ENCODE assay signal across 9 cellular contexts in the genomic region with DNA sequence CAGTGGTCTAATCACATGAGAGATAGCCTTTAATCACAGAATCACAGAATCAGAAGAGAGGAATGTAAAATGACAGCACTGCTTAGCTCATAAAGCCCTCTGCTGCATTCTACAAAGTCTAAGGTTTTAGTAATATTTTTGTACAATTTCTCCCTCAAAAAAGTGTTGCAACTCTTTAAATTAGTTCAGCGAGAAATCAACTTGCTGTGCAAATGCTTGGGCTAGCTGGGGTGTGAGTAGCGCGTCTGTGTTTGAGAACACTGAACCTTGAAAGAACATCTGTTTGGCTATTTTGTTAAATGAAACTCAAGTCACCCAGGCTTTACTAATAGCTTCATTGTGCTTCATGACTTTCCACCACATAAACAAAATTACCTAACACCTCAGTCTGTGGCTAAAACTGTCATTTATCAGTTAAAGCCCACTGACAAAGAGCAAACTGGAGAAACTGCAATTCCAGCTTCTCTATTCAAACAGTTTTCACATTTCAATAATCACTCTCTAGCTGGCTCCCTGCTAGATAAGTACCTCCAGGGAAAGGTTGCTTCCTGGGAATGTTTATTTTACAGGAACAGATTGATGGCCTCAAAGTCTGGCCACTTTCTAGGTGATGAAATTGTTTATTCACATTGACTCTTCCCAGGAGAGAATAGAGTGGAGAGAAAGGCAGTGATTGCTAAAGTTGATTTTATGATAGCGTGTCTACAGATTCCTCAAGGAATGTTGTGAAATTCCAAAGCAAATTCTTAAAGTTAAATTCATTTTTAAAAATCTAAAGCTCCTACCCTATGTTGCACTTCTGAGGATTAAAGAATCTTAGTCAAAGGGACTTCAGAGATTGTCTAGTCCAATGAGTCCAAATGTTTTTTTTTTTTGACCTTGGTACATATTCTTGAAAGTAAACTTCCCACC. TPM values are rescaled to one million over a fixed set of nuclear protein-coding genes. Genes with fewer than 3 reads are reported as not detected.
DNase-seq lines count a peak whose midpoint lies in the region; ATAC-seq and TF ChIP-seq lines count a peak whose summit lies in the region.
"Had no signal": no experiment of that assay in that cellular context is flagged by ENCODE, and none has a peak within 500 bp of the region (broad histone marks: within the 10 kb centered on the region; RNA-seq: fewer than 3 reads in every experiment).

No MANE protein-coding gene starts in this region.

- intact Hi-C loops in CD8-positive, alpha-beta T cell (cut with DNase I, micrococcal nuclease): loop anchor here in 1 of 2 experiments (10.0 kb wide), 3 partner anchors 255 to 1115 kb away; no protein-coding TSS in a partner anchor

- DNase-seq in CD8-positive, alpha-beta T cell: no peak
- DNase-seq in MG63 (peak; percentile 30), fibroblast of peridontal ligament (ENCODE audit: extremely low read depth) (peak; percentile 92), NCI-H2196 treated with DMSO at 0.1 percent for 48 hours (lab: John Stamatoyannopoulos, UW; ENCODE audit: unreplicated experiment) (no peak), SK-N-DZ (ENCODE audit: low spot score) (no peak), occipital lobe (lab: John Stamatoyannopoulos, UW) (no peak)
- DNase-seq in stimulated activated naive CD8-positive, alpha-beta T cell treated with anti-CD3 and anti-CD28 coated beads, Interleukin-15, amount 100 ng/mL, for 72 hours: no peak

- peaks cover 6% of the 10 kb centered on the region for H3K4me1 ChIP-seq in CD8-positive, alpha-beta T cell (ENCODE audit: insufficient read depth, low read length)

- no peaks in the 10 kb centered on the region for H3K9me3 ChIP-seq in CD8-positive, alpha-beta T cell (ENCODE audit: low read length)
- no peaks in the 10 kb centered on the region for H3K9me3 ChIP-seq in MG63

- no peak overlapping the region for H3K4me3 ChIP-seq in CD8-positive, alpha-beta T cell (ENCODE audit: low read depth, low read length)
- no peak overlapping the region for H3K4me3 ChIP-seq in MG63

- H3K27me3 ChIP-seq in CD8-positive, alpha-beta T cell (ENCODE audit: insufficient read depth, low read length): no peaks in the 10 kb centered on the region
- no peaks in the 10 kb centered on the region for H3K27me3 ChIP-seq in MG63

- no peak for ATAC-seq in CD8-positive, alpha-beta T cell
- ATAC-seq in GM21390 (IDR thresholded peaks at IDR 0.05; ENCODE audit: unreplicated experiment): peak; percentile 69
- no peak for ATAC-seq in stimulated activated naive CD8-positive, alpha-beta T cell treated with anti-CD3 and anti-CD28 coated beads, Interleukin-15, amount 100 ng/mL, for 72 hours

- H3K36me3 Mint-ChIP-seq in CD8-positive, alpha-beta T cell: peaks cover 40% of the 10 kb centered on the region

- TF ChIP-seq CTCF in CD8-positive, alpha-beta T cell (IDR thresholded peaks at IDR 0.05): no peak

- H3K36me3 ChIP-seq in CD8-positive, alpha-beta T cell (ENCODE audit: insufficient read depth, low read length): no peaks in the 10 kb centered on the region
- H3K36me3 ChIP-seq in MG63: no peaks in the 10 kb centered on the region; the same call in 1 of the 2 replicates

- no peaks in the 10 kb centered on the region for H3K27me3 Mint-ChIP-seq in CD8-positive, alpha-beta T cell (ENCODE audit: low read depth)
- no peaks in the 10 kb centered on the region for H3K27me3 Mint-ChIP-seq in stimulated activated naive CD8-positive, alpha-beta T cell treated with anti-CD3 and anti-CD28 coated beads, Interleukin-15, amount 100 ng/mL, for 72 hours
- H3K27me3 Mint-ChIP-seq: activated naive CD8-positive, alpha-beta T cell had no signal

- CTCF ChIA-PET in CD8-positive, alpha-beta T cell (lab: Charles Lee): interaction anchor here (1.4 to 11.3 kb wide), 7 partner anchors 13 to 110 kb away, joined by 3 to 483 read pairs (median 11); partner anchors contain the start of gene STAT4

- no peak overlapping the region for H3K4me3 Mint-ChIP-seq in CD8-positive, alpha-beta T cell
- no peak overlapping the region for H3K4me3 Mint-ChIP-seq in stimulated activated naive CD8-positive, alpha-beta T cell treated with anti-CD3 and anti-CD28 coated beads, Interleukin-15, amount 100 ng/mL, for 72 hours
- H3K4me3 Mint-ChIP-seq: activated naive CD8-positive, alpha-beta T cell had no signal

- no peak overlapping the region for H3K27ac ChIP-seq in CD8-positive, alpha-beta T cell (ENCODE audit: low read depth, low read length)

- peak overlapping the region; percentile 41 for H3K27ac Mint-ChIP-seq in CD8-positive, alpha-beta T cell
- H3K27ac Mint-ChIP-seq in stimulated activated naive CD8-positive, alpha-beta T cell treated with anti-CD3 and anti-CD28 coated beads, Interleukin-15, amount 100 ng/mL, for 72 hours: peak overlapping the region in 1 of 2 donors; percentile 27
- H3K27ac Mint-ChIP-seq: activated naive CD8-positive, alpha-beta T cell had no signal

- POLR2A ChIA-PET in CD8-positive, alpha-beta T cell (lab: Charles Lee): interaction anchor here (0.6 to 4.6 kb wide), 4 partner anchors 10 to 106 kb away, joined by 3 to 45 read pairs (median 17); partner anchors contain the start of gene STAT4

- H3K9me3 Mint-ChIP-seq in CD8-positive, alpha-beta T cell: no peaks in the 10 kb centered on the region
- no peaks in the 10 kb centered on the region for H3K9me3 Mint-ChIP-seq in stimulated activated naive CD8-positive, alpha-beta T cell treated with anti-CD3 and anti-CD28 coated beads, Interleukin-15, amount 100 ng/mL, for 72 hours

- H3K4me1 Mint-ChIP-seq in CD8-positive, alpha-beta T cell (ENCODE audit: low read depth): peaks cover 15% of the 10 kb centered on the region
- peaks cover 4% of the 10 kb centered on the region for H3K4me1 Mint-ChIP-seq in stimulated activated naive CD8-positive, alpha-beta T cell treated with anti-CD3 and anti-CD28 coated beads, Interleukin-15, amount 100 ng/mL, for 72 hours

RNA-seq across cellular contexts. Expression of gene STAT1, which starts 36.0 kb away (rescaled TPM):
- 10 to 100 TPM; 66.7 to 69.9 TPM for total RNA-seq in CD8-positive, alpha-beta T cell
- 143 and 165 TPM in 2 replicates for total RNA-seq in MG63 (2014; rRNA removed; shearing (Covaris generic); ENCODE audit: low replicate concordance)
- 16.8 and 18.2 TPM in 2 replicates for polyA plus RNA-seq in SK-N-DZ (2014; cell fraction: cytosol; rRNA removed)
- polyA plus RNA-seq in SK-N-DZ (2014; cell fraction: nucleus; rRNA removed): 7.2 and 9.4 TPM in 2 replicates
- 29.8 TPM for total RNA-seq in occipital lobe

Comparison
In these comparisons a context has a peak if more than half of its experiments do, and no peak if none do; other contexts are left out.
1. DNase-seq: peak in MG63 (single experiment) and fibroblast of peridontal ligament (single experiment); none in CD8-positive, alpha-beta T cell (0 of 7), NCI-H2196 treated with DMSO at 0.1 percent for 48 hours (single experiment), SK-N-DZ (single experiment), stimulated activated naive CD8-positive, alpha-beta T cell treated with anti-CD3 and anti-CD28 coated beads, Interleukin-15, amount 100 ng/mL, for 72 hours (0 of 2) and occipital lobe (single experiment).